In genomic region chr6:11343963-11344714, GRCh38 we compare ENCODE assay signal across 10 cellular contexts.
DNase-seq lines count a peak whose midpoint lies in the region; ATAC-seq and TF ChIP-seq lines count a peak whose summit lies in the region.
"Had no signal": no experiment of that assay in that cellular context is flagged by ENCODE, and none has a peak within 500 bp of the region (broad histone marks: within the 10 kb centered on the region; RNA-seq: fewer than 3 reads in every experiment).

No MANE protein-coding gene starts in this region.

- no TSS peak for BruUV-seq in HCT116 (replicated peaks; lab: Mats Ljungman, UMichigan)

- H3K9me2 ChIP-seq in HCT116 (ENCODE audit: insufficient read depth) = no peaks in the 10 kb centered on the region

- H3K27me3 Mint-ChIP-seq in CD4-positive, alpha-beta T cell = no peaks in the 10 kb centered on the region
- H3K27me3 Mint-ChIP-seq in naive thymus-derived CD4-positive, alpha-beta T cell = no peaks in the 10 kb centered on the region

- peak overlapping the region; percentile 27 for H2AFZ ChIP-seq in HCT116 (ENCODE audit: low read depth, low read length, poor library complexity, severe bottlenecking)

- no peak for TF ChIP-seq POLR2A in HCT116 (IDR thresholded peaks at IDR 0.05; ENCODE audit: borderline replicate concordance, extremely low read depth, insufficient read depth, insufficient read length)

- no peak for TF ChIP-seq RAD21 in HCT116 (IDR thresholded peaks at IDR 0.05; ENCODE audit: low read depth)

- H3K27ac Mint-ChIP-seq in CD4-positive, alpha-beta T cell = peak overlapping the region; percentile 11
- H3K27ac Mint-ChIP-seq in naive thymus-derived CD4-positive, alpha-beta T cell = peak overlapping the region in 5 of 9 donors; percentile 11 to 65 (median 29)

- H3K4me2 ChIP-seq in HCT116 (ENCODE audit: low read length) = peak overlapping the region; percentile 36

- POLR2A ChIA-PET in CD4-positive, alpha-beta T cell (lab: Charles Lee) = no interaction called here
- POLR2A ChIA-PET in HCT116 (lab: Charles Lee) = no interaction called here
- POLR2A ChIA-PET in naive thymus-derived CD4-positive, alpha-beta T cell (lab: Charles Lee) = no interaction called here

- no peaks in the 10 kb centered on the region for H3K9me3 Mint-ChIP-seq in CD4-positive, alpha-beta T cell
- peaks cover 0 to 12% (median 6%) of the 10 kb centered on the region in 11 donors for H3K9me3 Mint-ChIP-seq in naive thymus-derived CD4-positive, alpha-beta T cell

- H3K4me3 Mint-ChIP-seq in CD4-positive, alpha-beta T cell = no peak overlapping the region
- peak overlapping the region in 1 of 10 donors; percentile 6 for H3K4me3 Mint-ChIP-seq in naive thymus-derived CD4-positive, alpha-beta T cell

- H3K9ac ChIP-seq in HCT116 (ENCODE audit: low read length) = 0 out of 2 replicates have a peak overlapping the region, but pooled peaks have one; percentile 7
- H3K9ac ChIP-seq in colonic mucosa (ENCODE audit: low read depth in 2 of 2, low read length in 2 of 2) = no peak overlapping the region

- intact Hi-C loops in CD4-positive, alpha-beta T cell (cut with DNase I, micrococcal nuclease) = no loop called here
- intact Hi-C loops in HCT116 (cut with micrococcal nuclease) (no loop called here), colonic mucosa (cut with DNase I) (no loop called here)
- intact Hi-C loops in naive thymus-derived CD4-positive, alpha-beta T cell (cut with micrococcal nuclease) = no loop called here

- peaks cover 75% of the 10 kb centered on the region for H3K4me1 Mint-ChIP-seq in CD4-positive, alpha-beta T cell (ENCODE audit: low read depth)
- H3K4me1 Mint-ChIP-seq in naive thymus-derived CD4-positive, alpha-beta T cell = peaks cover 41 to 77% (median 67%) of the 10 kb centered on the region in 7 donors

- TF ChIP-seq CTCF in CD4-positive, alpha-beta T cell (IDR thresholded peaks at IDR 0.05) = no peak
- TF ChIP-seq CTCF in HCT116 (IDR thresholded peaks at IDR 0.05 in 2 of 3, conservative IDR thresholded peaks at IDR 0.05 in 1 of 3; ENCODE audit: borderline replicate concordance in 1 of 3, insufficient read depth in 1 of 3, low read depth in 2 of 3, low read length in 2 of 3) (no peak), colonic mucosa (IDR thresholded peaks at IDR 0.05) (no peak), GM13976 (IDR thresholded peaks at IDR 0.05; ENCODE audit: borderline replicate concordance, control extremely low read depth, extremely low read depth, insufficient read depth, missing control alignments) (no peak)

- H3K79me2 ChIP-seq in HCT116 (ENCODE audit: insufficient read depth, low read length) = no peaks in the 10 kb centered on the region

- RAD21 ChIA-PET in HCT116 (lab: Charles Lee; ENCODE audit: low non-redundant PET in 1 of 2, low total read pairs in 2 of 2, uncharacterized antibody in 2 of 2, unreplicated experiment in 2 of 2) = no interaction called here

- no peaks in the 10 kb centered on the region for H3K27me3 ChIP-seq in CD4-positive, alpha-beta T cell (ENCODE audit: control insufficient read depth, insufficient read depth, low read length)
- H3K27me3 ChIP-seq in HCT116 (ENCODE audit: insufficient read depth, low read length) = no peaks in the 10 kb centered on the region
- H3K27me3 ChIP-seq in colonic mucosa = no peaks in the 10 kb centered on the region
- H3K27me3 ChIP-seq in naive thymus-derived CD4-positive, alpha-beta T cell (ENCODE audit: control insufficient read depth in 2 of 2, insufficient read depth in 2 of 2, low read length in 2 of 2) = no peaks in the 10 kb centered on the region

- ATAC-seq in CD4-positive, alpha-beta T cell (ENCODE audit: poor library complexity) = peak; percentile 43
- peak; percentile 93 for ATAC-seq in HCT116
- ATAC-seq in naive thymus-derived CD4-positive, alpha-beta T cell = peak; percentile 73
- ATAC-seq in HG02970 (IDR thresholded peaks at IDR 0.05; ENCODE audit: low FRiP score, unreplicated experiment) = no peak
- ATAC-seq: K562 had no signal

- H3K36me3 Mint-ChIP-seq in CD4-positive, alpha-beta T cell (ENCODE audit: low read depth) = peaks cover 77% of the 10 kb centered on the region
- H3K36me3 Mint-ChIP-seq in naive thymus-derived CD4-positive, alpha-beta T cell = peaks cover 20 to 68% (median 56%) of the 10 kb centered on the region in 5 donors

- H3K36me3 ChIP-seq in HCT116 (ENCODE audit: control insufficient read depth in 1 of 2, insufficient read depth in 2 of 2, low read length in 2 of 2) (no peaks in the 10 kb centered on the region), colonic mucosa (no peaks in the 10 kb centered on the region)
- H3K36me3 ChIP-seq in naive thymus-derived CD4-positive, alpha-beta T cell (ENCODE audit: control insufficient read depth in 2 of 3, insufficient read depth in 3 of 3, low read length in 3 of 3) = no peaks in the 10 kb centered on the region
- H3K36me3 ChIP-seq: HAP-1 had no signal

- H3K9me3 ChIP-seq in CD4-positive, alpha-beta T cell (ENCODE audit: control insufficient read depth, low read length) = no peaks in the 10 kb centered on the region
- H3K9me3 ChIP-seq in HCT116 (ENCODE audit: control insufficient read depth in 1 of 2, insufficient read depth in 1 of 2, low read depth in 1 of 2, low read length in 2 of 2) (no peaks in the 10 kb centered on the region), colonic mucosa (no peaks in the 10 kb centered on the region)
- H3K9me3 ChIP-seq in naive thymus-derived CD4-positive, alpha-beta T cell (ENCODE audit: control insufficient read depth in 2 of 3, low read length in 3 of 3) = no peaks in the 10 kb centered on the region
- H3K9me3 ChIP-seq: HAP-1 had no signal

- in situ Hi-C loops in GM13976 (cut with MboI; ENCODE audit: low sequenced_read_pairs, unreplicated experiment) = no loop called here

- H3K4me1 ChIP-seq in HCT116 (ENCODE audit: control insufficient read depth in 1 of 2, insufficient read depth in 2 of 2, low read length in 2 of 2) (peaks cover 4 to 19% of the 10 kb centered on the region in 2 experiments), colonic mucosa (no peaks in the 10 kb centered on the region)
- no peaks in the 10 kb centered on the region for H3K4me1 ChIP-seq in naive thymus-derived CD4-positive, alpha-beta T cell (ENCODE audit: control insufficient read depth in 2 of 2, insufficient read depth in 2 of 2, low read length in 2 of 2)

- DNase-seq in CD4-positive, alpha-beta T cell = no peak
- DNase-seq in HCT116 (ENCODE audit: low read depth, low spot score) = peak; percentile 40
- DNase-seq in colonic mucosa = peak; percentile 51
- no peak for DNase-seq in naive thymus-derived CD4-positive, alpha-beta T cell
- DNase-seq in NCI-H1694 (lab: John Stamatoyannopoulos, UW) = no peak
- no peak for DNase-seq in NCI-H1417 treated with DMSO at 0.1 percent for 48 hours (lab: John Stamatoyannopoulos, UW)
- no peak for DNase-seq in GM13976 (ENCODE audit: low spot score)

- H4K20me1 ChIP-seq in HCT116 (ENCODE audit: insufficient read depth) = no peaks in the 10 kb centered on the region

- CTCF ChIA-PET in CD4-positive, alpha-beta T cell (lab: Charles Lee) = no interaction called here
- CTCF ChIA-PET in HCT116 (lab: Charles Lee) = no interaction called here
- CTCF ChIA-PET in naive thymus-derived CD4-positive, alpha-beta T cell (lab: Charles Lee) = no interaction called here

- no peak overlapping the region for H3K4me3 ChIP-seq in HCT116 (replicated peaks in 1 of 2; ENCODE audit: low read depth in 1 of 2, low read length in 2 of 2)
- no peak overlapping the region for H3K4me3 ChIP-seq in colonic mucosa
- no peak overlapping the region for H3K4me3 ChIP-seq in naive thymus-derived CD4-positive, alpha-beta T cell (ENCODE audit: low read length)
- H3K4me3 ChIP-seq: HAP-1, K562 had no signal

- H3K27ac ChIP-seq in CD4-positive, alpha-beta T cell (ENCODE audit: low read depth, low read length) = no peak overlapping the region
- H3K27ac ChIP-seq in HCT116 (ENCODE audit: low read depth, low read length) (no peak overlapping the region), colonic mucosa (no peak overlapping the region)
- no peak overlapping the region for H3K27ac ChIP-seq in naive thymus-derived CD4-positive, alpha-beta T cell (ENCODE audit: low read depth, low read length)

TF ChIP-seq in HCT116, 20 proteins besides CTCF, POLR2A, EP300 and RAD21 (continues in another document):
- 0 out of 2 replicates have a peak, but pooled peaks have one; percentile 34 for TF ChIP-seq JUND (IDR thresholded peaks at IDR 0.05)
- TF ChIP-seq REST (IDR thresholded peaks at IDR 0.05; ENCODE audit: low read depth) = no peak
- 0 out of 2 replicates have a peak, but pooled peaks have one; percentile 23 for TF ChIP-seq SP1 (IDR thresholded peaks at IDR 0.05; ENCODE audit: low read depth)
- no peak for TF ChIP-seq EZH2 (IDR thresholded peaks at IDR 0.05)
- no peak for TF ChIP-seq ZFX (IDR thresholded peaks at IDR 0.05)
- no peak for TF ChIP-seq CEBPB (IDR thresholded peaks at IDR 0.05; ENCODE audit: low read depth)

Comparison
In these comparisons a context has a peak if more than half of its experiments do, and no peak if none do; other contexts are left out.
1. DNase-seq: peak in HCT116 (single experiment) and colonic mucosa (single experiment); none in CD4-positive, alpha-beta T cell (0 of 10), naive thymus-derived CD4-positive, alpha-beta T cell (0 of 9), NCI-H1694 (single experiment), NCI-H1417 treated with DMSO at 0.1 percent for 48 hours (single experiment) and GM13976 (single experiment).